In genomic region chr6:156780962-156781705, GRCh38 we compare ENCODE assay signal across 1 cellular context.
TF ChIP-seq lines count a peak whose summit lies in the region.

No MANE protein-coding gene starts in this region.

TF ChIP-seq in H1, 55 proteins besides CTCF, POLR2A, EP300 and RAD21 (continued from another document):
- no peak for TF ChIP-seq KDM5A (IDR thresholded peaks at IDR 0.05; ENCODE audit: low read length)
- no peak for TF ChIP-seq JUND (IDR thresholded peaks at IDR 0.05; ENCODE audit: low read length)
- no peak for TF ChIP-seq SIN3A (conservative IDR thresholded peaks at IDR 0.05 in 1 of 2, IDR thresholded peaks at IDR 0.05 in 1 of 2; ENCODE audit: low read depth in 1 of 2, low read length in 2 of 2)
- TF ChIP-seq SRF (IDR thresholded peaks at IDR 0.05; ENCODE audit: low read depth, low read length): no peak
- TF ChIP-seq RBBP5 (IDR thresholded peaks at IDR 0.05; ENCODE audit: borderline replicate concordance, low read depth, low read length): no peak
- TF ChIP-seq FOSL1 (IDR thresholded peaks at IDR 0.05; ENCODE audit: insufficient read depth, low read depth, low read length): no peak
